ENCODE assay signal across 8 cellular contexts in the genomic region with DNA sequence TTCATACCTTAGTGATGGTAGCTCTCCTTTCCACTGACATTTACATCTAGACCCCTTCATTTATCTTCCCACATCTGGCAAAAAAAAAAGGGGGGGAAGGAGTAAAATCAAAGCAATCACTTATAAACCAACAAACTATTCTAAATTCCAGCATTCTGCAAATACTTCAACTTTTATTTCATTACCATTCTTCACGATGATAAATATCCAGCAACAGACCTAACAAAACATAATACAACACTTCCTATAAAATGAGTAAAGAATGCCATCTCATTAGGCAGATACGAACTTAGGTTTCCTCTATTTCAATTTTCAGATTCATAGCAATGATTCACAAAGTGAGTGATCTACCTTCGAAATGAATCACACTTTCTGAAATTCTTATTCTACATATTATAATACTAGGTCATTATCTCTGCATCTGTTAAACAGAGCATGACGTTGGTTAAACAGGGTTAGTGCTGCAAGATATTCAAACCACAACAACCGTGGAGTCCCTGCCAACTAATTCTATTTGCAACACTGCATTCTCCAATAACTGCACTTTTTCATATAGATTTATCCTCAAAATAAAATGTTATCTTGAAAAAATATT. TPM values are rescaled to one million over a fixed set of nuclear protein-coding genes. Genes with fewer than 3 reads are reported as not detected.
DNase-seq lines count a peak whose midpoint lies in the region; ATAC-seq and TF ChIP-seq lines count a peak whose summit lies in the region.

A gene with protein sequence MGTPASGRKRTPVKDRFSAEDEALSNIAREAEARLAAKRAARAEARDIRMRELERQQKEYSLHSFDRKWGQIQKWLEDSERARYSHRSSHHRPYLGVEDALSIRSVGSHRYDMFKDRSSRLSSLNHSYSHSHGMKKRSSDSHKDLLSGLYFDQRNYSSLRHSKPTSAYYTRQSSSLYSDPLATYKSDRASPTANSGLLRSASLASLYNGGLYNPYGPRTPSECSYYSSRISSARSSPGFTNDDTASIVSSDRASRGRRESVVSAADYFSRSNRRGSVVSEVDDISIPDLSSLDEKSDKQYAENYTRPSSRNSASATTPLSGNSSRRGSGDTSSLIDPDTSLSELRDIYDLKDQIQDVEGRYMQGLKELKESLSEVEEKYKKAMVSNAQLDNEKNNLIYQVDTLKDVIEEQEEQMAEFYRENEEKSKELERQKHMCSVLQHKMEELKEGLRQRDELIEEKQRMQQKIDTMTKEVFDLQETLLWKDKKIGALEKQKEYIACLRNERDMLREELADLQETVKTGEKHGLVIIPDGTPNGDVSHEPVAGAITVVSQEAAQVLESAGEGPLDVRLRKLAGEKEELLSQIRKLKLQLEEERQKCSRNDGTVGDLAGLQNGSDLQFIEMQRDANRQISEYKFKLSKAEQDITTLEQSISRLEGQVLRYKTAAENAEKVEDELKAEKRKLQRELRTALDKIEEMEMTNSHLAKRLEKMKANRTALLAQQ (minus strand): TSS at position 51 of the 595 bp plus-strand sequence. CDS start 25,599 bp downstream, outside the sequence.

- peak within 1 kb of the TSS; percentile 64 for H3K4me3 ChIP-seq in Jurkat, Clone E6-1 (ENCODE audit: low read length)
- H3K4me3 ChIP-seq in hepatocyte (peak within 1 kb of the TSS; percentile 99), gastrocnemius medialis (peak within 1 kb of the TSS; percentile 79 to 95 (median 90))

- in situ Hi-C loops in gastrocnemius medialis (cut with MboI; ENCODE audit: low sequenced_read_pairs in 4 of 4): no loop called here

- peak within 1 kb of the TSS; percentile 99 for H3K27ac ChIP-seq in hepatocyte
- H3K27ac ChIP-seq in gastrocnemius medialis: peak within 1 kb of the TSS; percentile 88 to 98 (median 96)

- ATAC-seq in GM18505 (IDR thresholded peaks at IDR 0.05; ENCODE audit: unreplicated experiment) (peak; percentile 30), gastrocnemius medialis (no peak), GM18873 (IDR thresholded peaks at IDR 0.05; ENCODE audit: low FRiP score, unreplicated experiment) (no peak)

- no peaks in the 10 kb centered on the region for H4K20me1 ChIP-seq in hepatocyte (ENCODE audit: insufficient read depth, poor library complexity, severe bottlenecking)

- no peaks in the 10 kb centered on the region for H3K9me2 ChIP-seq in hepatocyte (replicated peaks; ENCODE audit: insufficient read depth)

- intact Hi-C loops in gastrocnemius medialis (cut with DNase I; ENCODE audit: low total_unique reads): no loop called here

- no peaks in the 10 kb centered on the region for H3K27me3 ChIP-seq in hepatocyte
- H3K27me3 ChIP-seq in gastrocnemius medialis: no peaks in the 10 kb centered on the region

- peaks cover 74% of the 10 kb centered on the region for H3K79me2 ChIP-seq in hepatocyte

- H3K36me3 ChIP-seq in hepatocyte (replicated peaks; ENCODE audit: insufficient read depth, low read depth) (no peaks in the 10 kb centered on the region), gastrocnemius medialis (peaks cover 0 to 11% of the 10 kb centered on the region in 2 donors)

- DNase-seq in A172 (ENCODE audit: low spot score): peak; percentile 63
- DNase-seq in Jurkat, Clone E6-1 (ENCODE audit: low read depth, low spot score): peak; percentile 59
- peak; percentile 78 for DNase-seq in amniotic epithelial cell (ENCODE audit: low read depth)
- DNase-seq in hepatocyte (ENCODE audit: low spot score): no peak
- no peak for DNase-seq in gastrocnemius medialis
- DNase-seq in NOMO-1 treated with dmso at 0.1 percent for 144 hours (lab: John Stamatoyannopoulos, UW; ENCODE audit: unreplicated experiment): no peak

- 21% methylated on average over 5 of the region's 5 CpGs for WGBS in hepatocyte (ENCODE audit: low lambda C conversion rate, missing lambda C conversion rate)

- H3K4me1 ChIP-seq in hepatocyte (ENCODE audit: insufficient read depth) (peaks cover 20% of the 10 kb centered on the region), gastrocnemius medialis (peaks cover 64 to 73% of the 10 kb centered on the region in 2 donors)

- TF ChIP-seq POLR2A in GM18505 (IDR thresholded peaks at IDR 0.05; ENCODE audit: borderline replicate concordance, extremely low read depth, insufficient read depth, insufficient read length) (no peak), gastrocnemius medialis (IDR thresholded peaks at IDR 0.05) (no peak)

- TF ChIP-seq CTCF in hepatocyte (IDR thresholded peaks at IDR 0.05; ENCODE audit: poor library complexity): no peak
- no peak for TF ChIP-seq CTCF in gastrocnemius medialis (IDR thresholded peaks at IDR 0.05 in 4 of 5, conservative IDR thresholded peaks at IDR 0.05 in 1 of 5)

- H2AFZ ChIP-seq in hepatocyte: peak within 1 kb of the TSS; percentile 99

- no peaks in the 10 kb centered on the region for H3K9me3 ChIP-seq in hepatocyte (ENCODE audit: low read depth)
- no peaks in the 10 kb centered on the region for H3K9me3 ChIP-seq in gastrocnemius medialis

- H3K4me2 ChIP-seq in hepatocyte: peak within 1 kb of the TSS; percentile 74

RNA-seq across cellular contexts. Expression of the gene that starts here (rescaled TPM):
- total RNA-seq in A172 (2014; rRNA removed; shearing (Covaris generic)): 71.1 and 93.9 TPM in 2 replicates
- polyA plus RNA-seq in Jurkat, Clone E6-1 (2012; ENCODE audit: insufficient read depth, insufficient read length): 40.1 TPM
- total RNA-seq in hepatocyte (42.2 and 48.8 TPM in 2 replicates), gastrocnemius medialis (100 to 1,000 TPM in 2 of 4 donors, 10 to 100 TPM in 2; 85.7 to 103 (median 100.0) TPM)
- polyA plus RNA-seq in hepatocyte: 29.0 and 38.0 TPM in 2 replicates

Comparison
In these comparisons a context has a peak if more than half of its experiments do, and no peak if none do; other contexts are left out.
1. DNase-seq: peak in A172 (single experiment), Jurkat, Clone E6-1 (single experiment) and amniotic epithelial cell (single experiment); none in hepatocyte (single experiment), gastrocnemius medialis (0 of 2) and NOMO-1 treated with dmso at 0.1 percent for 144 hours (single experiment).
2. Peak in every context shown above with its lines, with median percentiles within 50 percentile points of each other: H3K4me3 ChIP-seq.